Comparison of ENCODE assay signal across 8 cellular contexts in genomic region chr15:89575146-89575655, GRCh38. TPM values are rescaled to one million over a fixed set of nuclear protein-coding genes. Genes with fewer than 3 reads are reported as not detected.
DNase-seq lines count a peak whose midpoint lies in the region; ATAC-seq and TF ChIP-seq lines count a peak whose summit lies in the region.

TSS of gene TICRR (plus strand) at chr15:89575469. CDS start at chr15:89575587, 118 bp downstream.

- H3K27me3 ChIP-seq in KMS-11 (ENCODE audit: insufficient read depth, low read depth) = no peaks in the 10 kb centered on the region
- H3K27me3 ChIP-seq in Panc1 (ENCODE audit: control insufficient read depth, insufficient read depth, low read length) = no peaks in the 10 kb centered on the region
- H3K27me3 ChIP-seq in esophagus squamous epithelium = peaks cover 0 to 3% (median 0%) of the 10 kb centered on the region in 4 donors

- peaks cover 48% of the 10 kb centered on the region for H3K79me2 ChIP-seq in KMS-11 (ENCODE audit: insufficient read depth, low read depth)

- H3K9me3 Mint-ChIP-seq in activated T-cell treated with anti-CD3 and anti-CD28 coated beads, Interleukin-2, amount 50 U/mL, for 24 hours = no peaks in the 10 kb centered on the region

- H3K36me3 ChIP-seq in KMS-11 (ENCODE audit: insufficient read depth) = no peaks in the 10 kb centered on the region
- no peaks in the 10 kb centered on the region; the same call in none of the 2 replicates for H3K36me3 ChIP-seq in Panc1 (ENCODE audit: control insufficient read depth, insufficient read depth, low read length)
- no peaks in the 10 kb centered on the region for H3K36me3 ChIP-seq in esophagus squamous epithelium

- peak within 1 kb of the TSS; percentile 76 for H3K4me2 ChIP-seq in KMS-11

- H3K9ac ChIP-seq in KMS-11 = peak within 1 kb of the TSS; percentile 74

- in situ Hi-C loops in Panc1 (cut with HindIII; ENCODE audit: low pct_unique_long_range_greater_than_20kb, low sequenced_read_pairs) = no loop called here

- H3K4me3 Mint-ChIP-seq in activated T-cell treated with anti-CD3 and anti-CD28 coated beads, Interleukin-2, amount 50 U/mL, for 24 hours = peak within 1 kb of the TSS; percentile 91

- no peaks in the 10 kb centered on the region for H4K20me1 ChIP-seq in KMS-11 (ENCODE audit: insufficient read depth)

- H3K36me3 Mint-ChIP-seq in activated T-cell treated with anti-CD3 and anti-CD28 coated beads, Interleukin-2, amount 50 U/mL, for 24 hours (ENCODE audit: low read depth) = peaks cover 41% of the 10 kb centered on the region

- H3K27me3 Mint-ChIP-seq in activated T-cell treated with anti-CD3 and anti-CD28 coated beads, Interleukin-2, amount 50 U/mL, for 24 hours = peaks cover 15% of the 10 kb centered on the region

- no TSS peak for BruUV-seq in Panc1 (replicated peaks; lab: Mats Ljungman, UMichigan)

- H3K9me3 ChIP-seq in Panc1 (ENCODE audit: control insufficient read depth, insufficient read depth, low read depth, low read length) (no peaks in the 10 kb centered on the region), esophagus squamous epithelium (no peaks in the 10 kb centered on the region)

- CTCF ChIA-PET in Panc1 (lab: Charles Lee) = interaction anchor here (0.6 to 0.7 kb wide), 4 partner anchors 163 to 253 kb away, joined by 3 to 11 read pairs (median 6); no protein-coding TSS in a partner anchor

- peak in 1 of 4 donors; percentile 46 for TF ChIP-seq POLR2A in esophagus squamous epithelium (IDR thresholded peaks at IDR 0.05)

- peak within 1 kb of the TSS; percentile 64 for H2AFZ ChIP-seq in KMS-11 (ENCODE audit: low read depth)

- peak within 1 kb of the TSS; percentile 46 for H3K27ac ChIP-seq in KMS-11
- peak within 1 kb of the TSS; percentile 86 for H3K27ac ChIP-seq in Panc1 (ENCODE audit: low read length)
- H3K27ac ChIP-seq in esophagus squamous epithelium = peak within 1 kb of the TSS in 3 of 4 donors; percentile 72 to 79 (median 77)

- H3K4me3 ChIP-seq in KMS-11 (IDR thresholded peaks at IDR 0.05; ENCODE audit: insufficient read depth, low read depth, low read length) (no peak within 1 kb of the TSS), Panc1 (ENCODE audit: low read depth in 2 of 2, low read length in 2 of 2) (peak within 1 kb of the TSS; percentile 73 to 76), esophagus squamous epithelium (peak within 1 kb of the TSS; percentile 72 to 94 (median 87))

- intact Hi-C loops in Panc1 (cut with micrococcal nuclease; ENCODE audit: unreplicated experiment) = no loop called here
- intact Hi-C loops in esophagus squamous epithelium (cut with DNase I) = no loop called here

- H3K4me1 ChIP-seq in KMS-11 (ENCODE audit: low read depth, poor library complexity, severe bottlenecking) = peaks cover 30% of the 10 kb centered on the region
- peaks cover 12% of the 10 kb centered on the region for H3K4me1 ChIP-seq in Panc1 (ENCODE audit: control insufficient read depth, insufficient read depth, low read length)
- H3K4me1 ChIP-seq in esophagus squamous epithelium = peaks cover 0 to 31% (median 8%) of the 10 kb centered on the region in 3 donors

- POLR2A ChIA-PET in Panc1 (lab: Charles Lee) = interaction anchor here (0.6 to 0.7 kb wide), 4 partner anchors 25 to 593 kb away, joined by 4 to 10 read pairs (median 5); no protein-coding TSS in a partner anchor

- no peak for TF ChIP-seq CTCF in KMS-11 (conservative IDR thresholded peaks at IDR 0.05; ENCODE audit: low read depth, low read length)
- no peak for TF ChIP-seq CTCF in Panc1 (IDR thresholded peaks at IDR 0.05)
- no peak for TF ChIP-seq CTCF in esophagus squamous epithelium (IDR thresholded peaks at IDR 0.05)

- peak; percentile 93 for DNase-seq in DMS79 treated with DMSO at 0.1 percent for 48 hours (lab: John Stamatoyannopoulos, UW)
- peak; percentile 99 for DNase-seq in Panc1 (ENCODE audit: low read depth, low spot score)
- DNase-seq in activated T-cell treated with anti-CD3 and anti-CD28 coated beads, Interleukin-2, amount 50 U/mL, for 24 hours = peak; percentile 92
- DNase-seq in esophagus squamous epithelium (lab: John Stamatoyannopoulos, UW) = peak; percentile 72
- DNase-seq in myocyte (ENCODE audit: low read depth) = peak; percentile 100
- peak; percentile 88 to 96 for DNase-seq in stimulated activated CD8-positive, alpha-beta memory T cell treated with anti-CD3 and anti-CD28 coated beads, Interleukin-7, amount 100 ng/mL, for 4 hours (ENCODE audit: low read depth in 2 of 2)

- H3K27ac Mint-ChIP-seq in activated T-cell treated with anti-CD3 and anti-CD28 coated beads, Interleukin-2, amount 50 U/mL, for 24 hours = peak within 1 kb of the TSS; percentile 93

- H3K4me1 Mint-ChIP-seq in activated T-cell treated with anti-CD3 and anti-CD28 coated beads, Interleukin-2, amount 50 U/mL, for 24 hours (ENCODE audit: low read depth) = peaks cover 23% of the 10 kb centered on the region

- 0% methylated on average over 25 to 31 of the region's 37 CpGs for WGBS in esophagus squamous epithelium, 2 donors

- peak; percentile 96 for ATAC-seq in GM21786 (IDR thresholded peaks at IDR 0.05; ENCODE audit: unreplicated experiment)
- peak; percentile 97 for ATAC-seq in Panc1

RNA-seq across cellular contexts. Expression of gene TICRR, which starts in this region (rescaled TPM):
- total RNA-seq in Panc1 (2021; ENCODE audit: unreplicated experiment) = 20.5 TPM
- 5.5 TPM for polyA plus RNA-seq in Panc1 (2012; ENCODE audit: insufficient read length)
- 10 to 100 TPM in 2 of 4 donors, 1 to 10 TPM in 2; 8.4 to 33.7 (median 10.1) TPM for total RNA-seq in esophagus squamous epithelium
- total RNA-seq in myocyte = 0.05 and 0.19 TPM in 2 replicates
- 0.97 TPM for polyA plus RNA-seq in myocyte (2012)

Comparison
In these comparisons a context has a peak if more than half of its experiments do, and no peak if none do; other contexts are left out.
1. Peak in DNase-seq in myocyte; RNA of the gene not detected or under 1 TPM.